Comparison of ENCODE assay signal across 12 cellular contexts in the genomic region with DNA sequence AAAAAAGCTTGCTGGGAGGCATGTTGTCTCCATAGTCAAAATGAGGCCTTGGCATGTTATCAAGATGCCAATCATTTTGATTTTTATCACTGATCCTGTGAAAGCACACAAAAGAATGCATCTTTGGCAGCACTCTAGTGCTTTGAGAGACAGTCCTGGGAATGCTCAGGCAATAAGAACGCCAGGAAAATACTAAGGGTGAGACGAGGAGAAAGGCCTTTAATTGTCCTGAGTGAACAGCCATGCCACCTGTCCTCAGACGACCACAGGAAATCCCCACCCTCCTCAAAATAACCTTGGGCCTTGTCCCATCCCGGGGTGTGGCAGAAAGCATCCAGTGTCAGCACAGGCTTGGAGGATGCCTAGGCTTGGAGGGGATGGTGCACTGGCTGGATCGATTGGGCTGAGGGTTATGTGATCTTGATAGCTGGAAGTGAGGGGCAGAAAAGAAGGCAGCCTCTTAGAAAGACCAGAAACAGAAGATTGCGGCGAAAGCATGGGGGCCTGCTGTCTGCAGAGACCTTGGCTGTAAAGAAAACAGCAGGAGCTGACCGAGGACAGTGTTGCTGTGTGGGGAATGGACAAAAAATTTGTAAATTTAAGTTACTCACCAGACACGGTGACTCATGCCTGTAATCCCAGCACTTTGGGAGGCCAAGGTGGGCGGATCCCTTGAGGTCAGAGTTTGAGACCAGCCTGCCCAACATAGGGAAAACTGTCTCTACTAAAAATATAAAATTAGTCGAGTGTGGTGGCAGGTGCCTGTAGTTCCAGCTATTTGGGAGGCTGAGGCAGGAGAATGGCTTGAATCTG. TPM values are rescaled to one million over a fixed set of nuclear protein-coding genes. Genes with fewer than 3 reads are reported as not detected.
A peak's percentile ranks its signal among the peaks of the same experiment; 100 is the strongest.
DNase-seq lines count a peak whose midpoint lies in the region; ATAC-seq and TF ChIP-seq lines count a peak whose summit lies in the region.
"Had no signal": no experiment of that assay in that cellular context is flagged by ENCODE, and none has a peak within 500 bp of the region (broad histone marks: within the 10 kb centered on the region; RNA-seq: fewer than 3 reads in every experiment).

No MANE protein-coding gene starts in this region.

- H3K27ac ChIP-seq in SJCRH30 (no peak overlapping the region), gastrocnemius medialis (no peak overlapping the region), thyroid gland (no peak overlapping the region)
- H3K27ac ChIP-seq: esophagus muscularis mucosa, upper lobe of left lung had no signal

- WGBS in thyroid gland, 2 donors, result 64 to 71% methylated on average over 11 of the region's 11 CpGs

- in situ Hi-C loops in gastrocnemius medialis (cut with MboI; ENCODE audit: low sequenced_read_pairs in 4 of 4), result loop anchor here in 3 of 4 donors (25.0 kb wide), 2 partner anchors 269 to 444 kb away; no protein-coding TSS in a partner anchor

- H3K4me1 ChIP-seq in SJCRH30 (peaks cover 6% of the 10 kb centered on the region), gastrocnemius medialis (peaks cover 9 to 12% of the 10 kb centered on the region in 2 donors), thyroid gland (no peaks in the 10 kb centered on the region)
- H3K4me1 ChIP-seq: upper lobe of left lung had no signal

- no peaks in the 10 kb centered on the region for H3K9me3 Mint-ChIP-seq in activated naive CD4-positive, alpha-beta T cell treated with anti-CD3 and anti-CD28 coated beads, Interleukin-2, amount 50 U/mL, for 72 hours

- no peak overlapping the region for H3K4me3 ChIP-seq in SJCRH30
- no peak overlapping the region for H3K4me3 ChIP-seq in fibroblast of mammary gland (ENCODE audit: control insufficient read depth, low read depth, low read length)
- H3K4me3 ChIP-seq in gastrocnemius medialis, result no peak overlapping the region
- no peak overlapping the region for H3K4me3 ChIP-seq in thyroid gland (replicated peaks in 1 of 3)
- H3K4me3 ChIP-seq: esophagus muscularis mucosa, upper lobe of left lung had no signal

- peak; percentile 65 to 89 for ATAC-seq in gastrocnemius medialis
- no peak for ATAC-seq in activated naive CD4-positive, alpha-beta T cell treated with anti-CD3 and anti-CD28 coated beads, Interleukin-2, amount 50 U/mL, for 72 hours

- DNase-seq in HCEC 1CT, result peak; percentile 87
- peak; percentile 14 to 23 for DNase-seq in SJCRH30
- DNase-seq in fibroblast of mammary gland (ENCODE audit: low read depth), result peak; percentile 84
- peak; percentile 44 to 64 for DNase-seq in gastrocnemius medialis
- no peak for DNase-seq in COLO668 (lab: John Stamatoyannopoulos, UW; ENCODE audit: unreplicated experiment)
- DNase-seq in activated naive CD4-positive, alpha-beta T cell treated with anti-CD3 and anti-CD28 coated beads, Interleukin-2, amount 50 U/mL, for 72 hours (ENCODE audit: low spot score in 2 of 2), result no peak
- no peak for DNase-seq in thyroid gland
- no peak for DNase-seq in activated naive CD4-positive, alpha-beta T cell treated with Interleukin-2 at 50 U/mL for 16 hours
- DNase-seq: NCI-H1417 treated with DMSO at 0.1 percent for 48 hours, retina, upper lobe of left lung had no signal

- H3K9me3 ChIP-seq in SJCRH30 (replicated peaks) (no peaks in the 10 kb centered on the region), gastrocnemius medialis (no peaks in the 10 kb centered on the region), thyroid gland (no peaks in the 10 kb centered on the region)
- H3K9me3 ChIP-seq: esophagus muscularis mucosa, upper lobe of left lung had no signal

- peaks cover under 1% of the 10 kb centered on the region; the same call in 1 of the 2 replicates for H3K27me3 ChIP-seq in SJCRH30
- H3K27me3 ChIP-seq in gastrocnemius medialis, result no peaks in the 10 kb centered on the region
- H3K27me3 ChIP-seq in thyroid gland, result no peaks in the 10 kb centered on the region

- H3K36me3 Mint-ChIP-seq in activated naive CD4-positive, alpha-beta T cell treated with anti-CD3 and anti-CD28 coated beads, Interleukin-2, amount 50 U/mL, for 72 hours, result no peaks in the 10 kb centered on the region

- no peak for TF ChIP-seq POLR2A in gastrocnemius medialis (IDR thresholded peaks at IDR 0.05)
- TF ChIP-seq POLR2A in thyroid gland (IDR thresholded peaks at IDR 0.05), result no peak

- TF ChIP-seq CTCF in fibroblast of mammary gland (conservative IDR thresholded peaks at IDR 0.05; ENCODE audit: control insufficient read depth, insufficient read depth, low read depth, low read length) (no peak), gastrocnemius medialis (IDR thresholded peaks at IDR 0.05 in 4 of 5, conservative IDR thresholded peaks at IDR 0.05 in 1 of 5) (no peak), thyroid gland (IDR thresholded peaks at IDR 0.05) (no peak)

- intact Hi-C loops in gastrocnemius medialis (cut with DNase I; ENCODE audit: low total_unique reads), result loop anchor here (5.0 kb wide), 1 partner anchor 284 kb away; no protein-coding TSS in a partner anchor
- intact Hi-C loops in thyroid gland (cut with DNase I), result no loop called here

- no peak overlapping the region for H3K27ac Mint-ChIP-seq in activated naive CD4-positive, alpha-beta T cell treated with anti-CD3 and anti-CD28 coated beads, Interleukin-2, amount 50 U/mL, for 72 hours

- H3K36me3 ChIP-seq in SJCRH30 (no peaks in the 10 kb centered on the region), gastrocnemius medialis (no peaks in the 10 kb centered on the region), thyroid gland (no peaks in the 10 kb centered on the region)
- H3K36me3 ChIP-seq: esophagus muscularis mucosa, upper lobe of left lung had no signal

RNA-seq across cellular contexts. Expression of gene TMEM158, which starts 7.3 kb away (rescaled TPM):
- 0.26 and 0.63 TPM in 2 replicates for total RNA-seq in SJCRH30 (2014; rRNA removed; shearing (Covaris generic))
- 1 to 10 TPM in 2 of 4 donors, under 1 TPM in 2; 0.31 to 3.8 (median 1.1) TPM for total RNA-seq in gastrocnemius medialis
- total RNA-seq in activated naive CD4-positive, alpha-beta T cell treated with anti-CD3 and anti-CD28 coated beads, Interleukin-2, amount 50 U/mL, for 72 hours, result not detected
- under 1 TPM in 2 of 4 donors, not detected in 2; 0.40 to 0.78 TPM for total RNA-seq in thyroid gland

Comparison
In these comparisons a context has a peak if more than half of its experiments do, and no peak if none do; other contexts are left out.
1. DNase-seq: peak in HCEC 1CT (single experiment), SJCRH30 (2 of 2), fibroblast of mammary gland (single experiment) and gastrocnemius medialis (2 of 2); none in COLO668 (single experiment), activated naive CD4-positive, alpha-beta T cell treated with anti-CD3 and anti-CD28 coated beads, Interleukin-2, amount 50 U/mL, for 72 hours (0 of 2), thyroid gland (0 of 2) and activated naive CD4-positive, alpha-beta T cell treated with Interleukin-2 at 50 U/mL for 16 hours (single experiment).
2. ATAC-seq: peak in gastrocnemius medialis (2 of 2); none in activated naive CD4-positive, alpha-beta T cell treated with anti-CD3 and anti-CD28 coated beads, Interleukin-2, amount 50 U/mL, for 72 hours (0 of 2).